1 cellular context compared by ENCODE assay signal in the genomic region with DNA sequence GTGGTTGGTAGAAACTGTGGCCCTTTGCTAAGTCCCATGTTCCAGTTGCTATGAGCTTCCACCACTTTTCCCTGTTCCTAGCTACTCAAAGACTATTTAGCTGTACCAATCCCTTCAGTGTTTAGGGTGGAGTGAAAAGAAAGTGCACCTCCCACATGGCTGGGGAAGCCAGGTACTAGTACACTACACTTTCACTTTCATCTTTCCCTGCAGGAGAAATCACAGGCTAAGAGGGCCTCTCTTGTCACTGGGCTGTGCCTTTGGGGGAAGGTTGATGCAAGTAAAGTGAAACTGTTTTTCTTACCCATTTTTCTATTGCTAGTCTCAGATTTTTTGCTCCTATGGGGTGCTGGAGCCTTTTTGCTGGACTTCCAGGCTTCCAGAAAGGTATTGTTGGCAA.
TF ChIP-seq lines count a peak whose summit lies in the region.

No MANE protein-coding gene starts in this region.

TF ChIP-seq in IMR-90, 13 proteins besides CTCF, POLR2A, EP300 and RAD21 (continued from another document):
- TF ChIP-seq, protein P1, sequence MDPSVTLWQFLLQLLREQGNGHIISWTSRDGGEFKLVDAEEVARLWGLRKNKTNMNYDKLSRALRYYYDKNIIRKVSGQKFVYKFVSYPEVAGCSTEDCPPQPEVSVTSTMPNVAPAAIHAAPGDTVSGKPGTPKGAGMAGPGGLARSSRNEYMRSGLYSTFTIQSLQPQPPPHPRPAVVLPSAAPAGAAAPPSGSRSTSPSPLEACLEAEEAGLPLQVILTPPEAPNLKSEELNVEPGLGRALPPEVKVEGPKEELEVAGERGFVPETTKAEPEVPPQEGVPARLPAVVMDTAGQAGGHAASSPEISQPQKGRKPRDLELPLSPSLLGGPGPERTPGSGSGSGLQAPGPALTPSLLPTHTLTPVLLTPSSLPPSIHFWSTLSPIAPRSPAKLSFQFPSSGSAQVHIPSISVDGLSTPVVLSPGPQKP (IDR thresholded peaks at IDR 0.05; ENCODE audit: borderline replicate concordance, low read depth, low read length): no peak
- no peak for TF ChIP-seq BHLHE40 (IDR thresholded peaks at IDR 0.05; ENCODE audit: low read depth, low read length)
- no peak for TF ChIP-seq SMC3 (IDR thresholded peaks at IDR 0.05; ENCODE audit: low read depth, low read length)
- no peak for TF ChIP-seq FOS (IDR thresholded peaks at IDR 0.05; ENCODE audit: low read depth, low read length)
- TF ChIP-seq, protein P2, sequence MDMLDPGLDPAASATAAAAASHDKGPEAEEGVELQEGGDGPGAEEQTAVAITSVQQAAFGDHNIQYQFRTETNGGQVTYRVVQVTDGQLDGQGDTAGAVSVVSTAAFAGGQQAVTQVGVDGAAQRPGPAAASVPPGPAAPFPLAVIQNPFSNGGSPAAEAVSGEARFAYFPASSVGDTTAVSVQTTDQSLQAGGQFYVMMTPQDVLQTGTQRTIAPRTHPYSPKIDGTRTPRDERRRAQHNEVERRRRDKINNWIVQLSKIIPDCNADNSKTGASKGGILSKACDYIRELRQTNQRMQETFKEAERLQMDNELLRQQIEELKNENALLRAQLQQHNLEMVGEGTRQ (IDR thresholded peaks at IDR 0.05; ENCODE audit: low read depth, low read length): no peak
- TF ChIP-seq MXI1 (IDR thresholded peaks at IDR 0.05; ENCODE audit: borderline replicate concordance, low read depth, low read length): no peak
- TF ChIP-seq MAFK (IDR thresholded peaks at IDR 0.05; ENCODE audit: low read depth, low read length): no peak
- TF ChIP-seq CEBPB (IDR thresholded peaks at IDR 0.05; ENCODE audit: low read depth, low read length): no peak
- TF ChIP-seq NFE2L2 (IDR thresholded peaks at IDR 0.05; ENCODE audit: low read depth, low read length): no peak
- no peak for TF ChIP-seq MAZ (IDR thresholded peaks at IDR 0.05; ENCODE audit: borderline replicate concordance, low read depth, low read length)
- no peak for TF ChIP-seq CHD1 (IDR thresholded peaks at IDR 0.05; ENCODE audit: low read depth, low read length)
- TF ChIP-seq RCOR1 (IDR thresholded peaks at IDR 0.05; ENCODE audit: insufficient replicate concordance, low read length): no peak
TF ChIP-seq in IMR-90: peak in this region for 0.
